8 cellular contexts compared by ENCODE assay signal in genomic region chr1:198157847-198158765, GRCh38. TPM values are rescaled to one million over a fixed set of nuclear protein-coding genes. Genes with fewer than 3 reads are reported as not detected.
A peak's percentile ranks its signal among the peaks of the same experiment; 100 is the strongest.
DNase-seq lines count a peak whose midpoint lies in the region; ATAC-seq and TF ChIP-seq lines count a peak whose summit lies in the region.

No MANE protein-coding gene starts in this region.

- TF ChIP-seq CTCF in left ventricle myocardium inferior (IDR thresholded peaks at IDR 0.05; ENCODE audit: borderline replicate concordance) (no peak), body of pancreas (IDR thresholded peaks at IDR 0.05) (no peak), suprapubic skin (IDR thresholded peaks at IDR 0.05) (no peak)

- peaks cover 78% of the 10 kb centered on the region for H3K4me1 ChIP-seq in left ventricle myocardium inferior
- peaks cover 31% of the 10 kb centered on the region for H3K4me1 ChIP-seq in body of pancreas
- peaks cover 50% of the 10 kb centered on the region for H3K4me1 ChIP-seq in suprapubic skin

- DNase-seq in left ventricle myocardium inferior (no peak), left cardiac atrium (no peak), NCI-H345 treated with DMSO at 0.1 percent for 48 hours (lab: John Stamatoyannopoulos, UW; ENCODE audit: unreplicated experiment) (peak; percentile 40), body of pancreas (no peak), left kidney (ENCODE audit: low read depth, low spot score) (peak; percentile 56), suprapubic skin (ENCODE audit: low spot score in 2 of 2) (no peak), ecto neural progenitor cell (ENCODE audit: low spot score) (no peak)

- H3K9me3 ChIP-seq in left ventricle myocardium inferior (replicated peaks) (no peaks in the 10 kb centered on the region), body of pancreas (no peaks in the 10 kb centered on the region), suprapubic skin (no peaks in the 10 kb centered on the region)

- TF ChIP-seq POLR2A in body of pancreas (IDR thresholded peaks at IDR 0.05) (no peak), suprapubic skin (IDR thresholded peaks at IDR 0.05) (no peak)

- peak; percentile 11 for TF ChIP-seq EP300 in suprapubic skin (IDR thresholded peaks at IDR 0.05)

- ATAC-seq in left cardiac atrium (no peak), body of pancreas (no peak), HG02973 (IDR thresholded peaks at IDR 0.05; ENCODE audit: unreplicated experiment) (no peak)

- peak overlapping the region; percentile 99 for H3K27ac ChIP-seq in left ventricle myocardium inferior (replicated peaks)
- peak overlapping the region; percentile 97 to 99 (median 98) for H3K27ac ChIP-seq in body of pancreas
- H3K27ac ChIP-seq in suprapubic skin, result peak overlapping the region; percentile 100

- intact Hi-C loops in left ventricle myocardium inferior (cut with micrococcal nuclease), result loop anchor here (10.0 kb wide), 1 partner anchor 117 kb away; no protein-coding TSS in a partner anchor
- intact Hi-C loops in left cardiac atrium (cut with DNase I), result loop anchor here (5.0 to 10.0 kb wide), 2 partner anchors 47 to 119 kb away; no protein-coding TSS in a partner anchor
- intact Hi-C loops in body of pancreas (cut with DNase I), result no loop called here

- H3K36me3 ChIP-seq in left ventricle myocardium inferior (no peaks in the 10 kb centered on the region), body of pancreas (replicated peaks in 1 of 2; ENCODE audit: insufficient read depth in 1 of 2, low read depth in 2 of 2) (no peaks in the 10 kb centered on the region), suprapubic skin (no peaks in the 10 kb centered on the region)

- WGBS in body of pancreas, 2 donors, result 4% methylated on average over 17 of the region's 17 CpGs
- 3% methylated on average over 17 of the region's 17 CpGs for WGBS in suprapubic skin

- H3K4me3 ChIP-seq in left ventricle myocardium inferior, result peak overlapping the region; percentile 90
- peak overlapping the region; percentile 69 to 70 for H3K4me3 ChIP-seq in body of pancreas
- H3K4me3 ChIP-seq in suprapubic skin, result peak overlapping the region; percentile 98

- H3K27me3 ChIP-seq in left ventricle myocardium inferior (ENCODE audit: low read depth), result no peaks in the 10 kb centered on the region
- H3K27me3 ChIP-seq in body of pancreas, result no peaks in the 10 kb centered on the region
- H3K27me3 ChIP-seq in suprapubic skin, result no peaks in the 10 kb centered on the region

RNA-seq across cellular contexts. Expression of gene NEK7, which starts 1.3 kb away (rescaled TPM):
- 254 TPM for total RNA-seq in left ventricle myocardium inferior
- 100 to 1,000 TPM; 155 TPM for total RNA-seq in left cardiac atrium
- total RNA-seq in body of pancreas, result 10 to 100 TPM; 39.2 to 49.5 TPM
- total RNA-seq in suprapubic skin, result 10 to 100 TPM; 45.7 to 75.7 (median 53.5) TPM

Comparison
In these comparisons a context has a peak if more than half of its experiments do, and no peak if none do; other contexts are left out.
1. DNase-seq: peak in NCI-H345 treated with DMSO at 0.1 percent for 48 hours (single experiment) and left kidney (single experiment); none in left ventricle myocardium inferior (single experiment), left cardiac atrium (single experiment), body of pancreas (0 of 4), suprapubic skin (0 of 2) and ecto neural progenitor cell (single experiment).
2. Peak in every context shown above with its lines, with median percentiles within 50 percentile points of each other: H3K27ac ChIP-seq and H3K4me3 ChIP-seq.